1 cellular context compared by ENCODE assay signal in genomic region chr11:120120805-120121335, GRCh38.
TF ChIP-seq lines count a peak whose summit lies in the region.

No MANE protein-coding gene starts in this region.

TF ChIP-seq in HCT116, 20 proteins besides CTCF, POLR2A, EP300 and RAD21 (continued from another document):
- TF ChIP-seq ZBTB33 (IDR thresholded peaks at IDR 0.05; ENCODE audit: extremely low read depth, insufficient replicate concordance, low read length) (no peak), ATF3 (IDR thresholded peaks at IDR 0.05) (no peak), ZFX (IDR thresholded peaks at IDR 0.05) (no peak), YY1 (IDR thresholded peaks at IDR 0.05; ENCODE audit: extremely low read depth, insufficient replicate concordance, low read depth, low read length) (no peak), SP1 (IDR thresholded peaks at IDR 0.05; ENCODE audit: low read depth) (no peak), ELF1 (IDR thresholded peaks at IDR 0.05; ENCODE audit: borderline replicate concordance, low read depth) (no peak), CEBPB (IDR thresholded peaks at IDR 0.05; ENCODE audit: low read depth) (no peak), REST (IDR thresholded peaks at IDR 0.05; ENCODE audit: low read depth) (no peak), TCF7L2 (IDR thresholded peaks at IDR 0.05; ENCODE audit: borderline replicate concordance, extremely low read depth, insufficient read depth, insufficient read length) (no peak), POLR2AphosphoS5 (IDR thresholded peaks at IDR 0.05; ENCODE audit: low read depth, low read length) (no peak), EGR1 (IDR thresholded peaks at IDR 0.05; ENCODE audit: low read depth) (no peak), ZNF274 (IDR thresholded peaks at IDR 0.05; ENCODE audit: low read depth, low read length) (no peak), SIN3A (IDR thresholded peaks at IDR 0.05; ENCODE audit: low read depth) (no peak), CBX3 (IDR thresholded peaks at IDR 0.05; ENCODE audit: low read depth) (no peak), SRF (IDR thresholded peaks at IDR 0.05; ENCODE audit: low read depth) (no peak)
